ENCODE assay signal across 8 cellular contexts in genomic region chr9:99259231-99259918, GRCh38. TPM values are rescaled to one million over a fixed set of nuclear protein-coding genes. Genes with fewer than 3 reads are reported as not detected.
DNase-seq lines count a peak whose midpoint lies in the region; TF ChIP-seq lines count a peak whose summit lies in the region.

No MANE protein-coding gene starts in this region.

- no peak for TF ChIP-seq CTCF in transverse colon (IDR thresholded peaks at IDR 0.05)

- H3K27me3 ChIP-seq in muscle layer of colon (ENCODE audit: control insufficient read depth in 1 of 2, insufficient read depth in 2 of 2, low read length in 2 of 2) (no peaks in the 10 kb centered on the region), transverse colon (no peaks in the 10 kb centered on the region)

- in situ Hi-C loops in transverse colon (cut with MboI; ENCODE audit: low pct_ligation_motif_present in 1 of 4, low pct_unique_long_range_greater_than_20kb in 1 of 4, low sequenced_read_pairs in 3 of 4): no loop called here

- intact Hi-C loops in transverse colon (cut with DNase I; ENCODE audit: low total_unique reads): no loop called here

- H3K9me3 ChIP-seq in muscle layer of colon (ENCODE audit: low read length) (no peaks in the 10 kb centered on the region), transverse colon (no peaks in the 10 kb centered on the region)

- 25 to 34% methylated on average over 3 to 24 of the region's 27 CpGs for WGBS in transverse colon (ENCODE audit: low coverage in 1 of 2), 2 donors

- H3K4me1 ChIP-seq in muscle layer of colon (ENCODE audit: insufficient read depth, low read length) (peaks cover 18% of the 10 kb centered on the region), transverse colon (peaks cover 0 to 12% (median 3%) of the 10 kb centered on the region in 4 donors)

- no peak for TF ChIP-seq EP300 in transverse colon (IDR thresholded peaks at IDR 0.05; ENCODE audit: low read depth)

- H3K9ac ChIP-seq in muscle layer of colon (ENCODE audit: low read length): peak overlapping the region; percentile 57

- TF ChIP-seq POLR2A in transverse colon (IDR thresholded peaks at IDR 0.05): no peak

- no peaks in the 10 kb centered on the region for H3K36me3 ChIP-seq in muscle layer of colon (ENCODE audit: insufficient read depth, low read length)
- no peaks in the 10 kb centered on the region for H3K36me3 ChIP-seq in transverse colon

- H3K4me3 ChIP-seq in muscle layer of colon (ENCODE audit: low read depth in 1 of 2, low read length in 2 of 2): peak overlapping the region; percentile 51 to 73
- H3K4me3 ChIP-seq in transverse colon: peak overlapping the region; percentile 14 to 42 (median 18)

- H3K27ac ChIP-seq in muscle layer of colon (ENCODE audit: low read depth, low read length) (peak overlapping the region; percentile 5), transverse colon (peak overlapping the region; percentile 26 to 71 (median 56))

- DNase-seq in ELF-1 (ENCODE audit: low read depth, low spot score) (peak; percentile 56), HK-2 (ENCODE audit: unreplicated experiment) (peak; percentile 57), fibroblast of gingiva (ENCODE audit: low read depth) (peak; percentile 14), transverse colon (peak; percentile 42), NOMO-1 (lab: John Stamatoyannopoulos, UW; ENCODE audit: unreplicated experiment in 2 of 2) (no peak), D341Med (ENCODE audit: low spot score) (no peak)
- peak; percentile 27 for DNase-seq in activated CD8-positive, alpha-beta memory T cell treated with anti-CD3 and anti-CD28 coated beads, Interleukin-2, amount 50 U/mL, for 4 hours

RNA-seq across cellular contexts. Expression of gene SEC61B, which starts 37.3 kb away (rescaled TPM):
- total RNA-seq in transverse colon: 10 to 100 TPM; 10.1 to 72.5 (median 42.0) TPM

RNA-seq across cellular contexts. Expression of gene ALG2, which starts 37.6 kb away (rescaled TPM):
- total RNA-seq in transverse colon: 10 to 100 TPM in 3 of 4 donors, 1 to 10 TPM in 1; 7.9 to 38.4 (median 22.3) TPM

Comparison
In these comparisons a context has a peak if more than half of its experiments do, and no peak if none do; other contexts are left out.
1. DNase-seq: peak in ELF-1 (single experiment), HK-2 (single experiment), activated CD8-positive, alpha-beta memory T cell treated with anti-CD3 and anti-CD28 coated beads, Interleukin-2, amount 50 U/mL, for 4 hours (single experiment), fibroblast of gingiva (single experiment) and transverse colon (single experiment); none in NOMO-1 (0 of 2) and D341Med (single experiment).